In genomic region chr6:41462980-41463930, GRCh38 we compare ENCODE assay signal across 8 cellular contexts.
DNase-seq lines count a peak whose midpoint lies in the region; ATAC-seq and TF ChIP-seq lines count a peak whose summit lies in the region.

No MANE protein-coding gene starts in this region.

- H3K9me3 Mint-ChIP-seq in natural killer cell: no peaks in the 10 kb centered on the region

- H2AFZ ChIP-seq in PC-9: no peak overlapping the region

- H3K9me2 ChIP-seq in PC-9 (ENCODE audit: insufficient read depth): no peaks in the 10 kb centered on the region

- POLR2A ChIA-PET in PC-9 (lab: Charles Lee; ENCODE audit: unreplicated experiment): no interaction called here

- no peaks in the 10 kb centered on the region for H3K36me3 ChIP-seq in PC-9 (ENCODE audit: low read depth)

- no peak for TF ChIP-seq POLR2A in erythroblast (IDR thresholded peaks at IDR 0.05; ENCODE audit: low read length)

- H3F3A ChIP-seq in PC-9 (ENCODE audit: insufficient read depth, low read depth): no peaks in the 10 kb centered on the region

- intact Hi-C loops in PC-9 (cut with micrococcal nuclease; ENCODE audit: unreplicated experiment): loop anchor here (1.0 to 2.0 kb wide), 3 partner anchors 94 to 220 kb away; no protein-coding TSS in a partner anchor
- intact Hi-C loops in natural killer cell (cut with micrococcal nuclease): loop anchor here (1.0 kb wide), 1 partner anchor 129 kb away; no protein-coding TSS in a partner anchor

- ATAC-seq in natural killer cell (peak in 2 of 3 donors; percentile 45 to 53), HG03280 (IDR thresholded peaks at IDR 0.05; ENCODE audit: unreplicated experiment) (no peak)
- no peak for ATAC-seq in activated CD4-positive, CD25-positive, alpha-beta regulatory T cell treated with anti-CD3 and anti-CD28 coated beads, Interleukin-2, amount 50 U/mL, for 24 hours

- H3K27me3 ChIP-seq in PC-9 (ENCODE audit: insufficient read depth, low read depth): peaks cover 22% of the 10 kb centered on the region; the same call in 1 of the 2 replicates

- no peak overlapping the region for H3K27ac Mint-ChIP-seq in natural killer cell

- TF ChIP-seq CTCF in PC-9 (conservative IDR thresholded peaks at IDR 0.05) (peak; percentile 53), natural killer cell (IDR thresholded peaks at IDR 0.05) (no peak)

- peaks cover 55 to 63% of the 10 kb centered on the region in 2 donors for H3K27me3 Mint-ChIP-seq in natural killer cell (ENCODE audit: low read depth in 2 of 2)

- no peaks in the 10 kb centered on the region for H3K79me2 ChIP-seq in PC-9 (ENCODE audit: low read depth)

- DNase-seq in AML-193 (lab: John Stamatoyannopoulos, UW): peak; percentile 75 to 76
- peak; percentile 50 for DNase-seq in GM19240 (ENCODE audit: insufficient read length, low spot score)
- DNase-seq in PC-9: peak; percentile 37 to 60
- DNase-seq in erythroblast (lab: John Stamatoyannopoulos, UW): peak; percentile 48 to 55
- DNase-seq in natural killer cell: no peak
- no peak for DNase-seq in middle frontal gyrus (ENCODE audit: extremely low spot score, low spot score)

- H3K9me3 ChIP-seq in PC-9 (ENCODE audit: insufficient read depth, low read depth): no peaks in the 10 kb centered on the region

- no peak overlapping the region for H3K4me3 Mint-ChIP-seq in natural killer cell

- no TSS peak for BruUV-seq in PC-9 (replicated peaks; lab: Mats Ljungman, UMichigan)

- H3K27ac ChIP-seq in PC-9: no peak overlapping the region

- peaks cover 0 to 8% of the 10 kb centered on the region in 2 donors for H3K4me1 Mint-ChIP-seq in natural killer cell

- no peak overlapping the region for H3K4me2 ChIP-seq in PC-9

- peaks cover 11% of the 10 kb centered on the region for H3K4me1 ChIP-seq in PC-9 (replicated peaks; ENCODE audit: insufficient read depth)

- H3K36me3 Mint-ChIP-seq in natural killer cell: no peaks in the 10 kb centered on the region

- no peaks in the 10 kb centered on the region for H4K20me1 ChIP-seq in PC-9 (ENCODE audit: insufficient read depth)

- CTCF ChIA-PET in PC-9 (lab: Charles Lee): interaction anchor here (0.6 to 1.2 kb wide), 3 partner anchors 67 to 140 kb away, joined by 3 to 13 read pairs (median 7); no protein-coding TSS in a partner anchor

- no peak overlapping the region for H3K4me3 ChIP-seq in PC-9

Comparison
In these comparisons a context has a peak if more than half of its experiments do, and no peak if none do; other contexts are left out.
1. DNase-seq: peak in AML-193 (2 of 2), GM19240 (single experiment), PC-9 (2 of 2) and erythroblast (2 of 2); none in natural killer cell (single experiment) and middle frontal gyrus (single experiment).
2. ATAC-seq: peak in natural killer cell (2 of 3); none in activated CD4-positive, CD25-positive, alpha-beta regulatory T cell treated with anti-CD3 and anti-CD28 coated beads, Interleukin-2, amount 50 U/mL, for 24 hours (0 of 2) and HG03280 (single experiment).